Comparison of ENCODE assay signal across 8 cellular contexts in genomic region chr10:102743078-102743587, GRCh38. TPM values are rescaled to one million over a fixed set of nuclear protein-coding genes. Genes with fewer than 3 reads are reported as not detected.
DNase-seq lines count a peak whose midpoint lies in the region; ATAC-seq and TF ChIP-seq lines count a peak whose summit lies in the region.

No MANE protein-coding gene starts in this region.

- TF ChIP-seq POLR2A in gastroesophageal sphincter (IDR thresholded peaks at IDR 0.05) (no peak), erythroblast (IDR thresholded peaks at IDR 0.05; ENCODE audit: low read length) (no peak)

- H3K36me3 Mint-ChIP-seq in stimulated activated effector memory CD8-positive, alpha-beta T cell treated with anti-CD3 and anti-CD28 coated beads, Interleukin-12 subunit alpha, Interleukin-12 subunit beta, amount 100 ng/mL, for 72 hours = peaks cover 20% of the 10 kb centered on the region

- no peak for TF ChIP-seq CTCF in gastroesophageal sphincter (IDR thresholded peaks at IDR 0.05)

- peaks cover 4% of the 10 kb centered on the region for H3K9me3 Mint-ChIP-seq in stimulated activated effector memory CD8-positive, alpha-beta T cell treated with anti-CD3 and anti-CD28 coated beads, Interleukin-12 subunit alpha, Interleukin-12 subunit beta, amount 100 ng/mL, for 72 hours

- no peak for TF ChIP-seq EP300 in gastroesophageal sphincter (IDR thresholded peaks at IDR 0.05)

- WGBS in gastroesophageal sphincter (ENCODE audit: low coverage in 1 of 2), 2 donors = 28 to 35% methylated on average over 7 of the region's 7 CpGs

- ATAC-seq in gastroesophageal sphincter (no peak), HG03342 (IDR thresholded peaks at IDR 0.05; ENCODE audit: unreplicated experiment) (no peak)
- no peak for ATAC-seq in stimulated activated effector memory CD8-positive, alpha-beta T cell treated with anti-CD3 and anti-CD28 coated beads, Interleukin-12 subunit alpha, Interleukin-12 subunit beta, amount 100 ng/mL, for 72 hours

- H3K4me1 ChIP-seq in SJCRH30 (peaks cover 19% of the 10 kb centered on the region), gastroesophageal sphincter (peaks cover 0 to 34% (median 0%) of the 10 kb centered on the region in 3 donors)

- no peaks in the 10 kb centered on the region for H3K27me3 ChIP-seq in SJCRH30
- H3K27me3 ChIP-seq in gastroesophageal sphincter = no peaks in the 10 kb centered on the region

- peaks cover 39% of the 10 kb centered on the region for H3K4me1 Mint-ChIP-seq in stimulated activated effector memory CD8-positive, alpha-beta T cell treated with anti-CD3 and anti-CD28 coated beads, Interleukin-12 subunit alpha, Interleukin-12 subunit beta, amount 100 ng/mL, for 72 hours

- H3K4me3 ChIP-seq in SJCRH30 (peak overlapping the region; percentile 33), gastroesophageal sphincter (peak overlapping the region; percentile 22 to 71)

- peak overlapping the region; percentile 91 for H3K27ac Mint-ChIP-seq in stimulated activated effector memory CD8-positive, alpha-beta T cell treated with anti-CD3 and anti-CD28 coated beads, Interleukin-12 subunit alpha, Interleukin-12 subunit beta, amount 100 ng/mL, for 72 hours

- H3K9me3 ChIP-seq in SJCRH30 (replicated peaks) (no peaks in the 10 kb centered on the region), gastroesophageal sphincter (no peaks in the 10 kb centered on the region)

- H3K4me3 Mint-ChIP-seq in stimulated activated effector memory CD8-positive, alpha-beta T cell treated with anti-CD3 and anti-CD28 coated beads, Interleukin-12 subunit alpha, Interleukin-12 subunit beta, amount 100 ng/mL, for 72 hours = peak overlapping the region; percentile 81

- peak; percentile 44 for DNase-seq in NCI-H82 (lab: John Stamatoyannopoulos, UW)
- no peak for DNase-seq in NCI-H82 treated with DMSO at 0.1 percent for 48 hours (lab: John Stamatoyannopoulos, UW; ENCODE audit: unreplicated experiment)
- no peak for DNase-seq in SJCRH30
- peak in 1 of 2 donors; percentile 54 for DNase-seq in stimulated activated effector memory CD8-positive, alpha-beta T cell treated with anti-CD3 and anti-CD28 coated beads, Interleukin-12 subunit alpha, Interleukin-12 subunit beta, amount 100 ng/mL, for 72 hours (ENCODE audit: low spot score in 2 of 2)
- DNase-seq in erythroblast (lab: John Stamatoyannopoulos, UW) = no peak
- no peak for DNase-seq in LoVo (ENCODE audit: low spot score)

- no peaks in the 10 kb centered on the region for H3K36me3 ChIP-seq in SJCRH30
- no peaks in the 10 kb centered on the region for H3K36me3 ChIP-seq in gastroesophageal sphincter

- H3K27ac ChIP-seq in SJCRH30 (no peak overlapping the region; the same call in 1 of the 2 replicates), gastroesophageal sphincter (peak overlapping the region in 2 of 4 donors; percentile 20 to 39)

RNA-seq across cellular contexts. Expression of gene WBP1L, which starts 0.6 kb away (rescaled TPM):
- 24.1 TPM in 2 replicates for total RNA-seq in SJCRH30 (2014; rRNA removed; shearing (Covaris generic))
- total RNA-seq in gastroesophageal sphincter = 100 to 1,000 TPM; 125 to 142 (median 132) TPM

RNA-seq across cellular contexts. Expression of gene SFXN2, which starts 28.7 kb away (rescaled TPM):
- 14.4 and 16.2 TPM in 2 replicates for total RNA-seq in SJCRH30 (2014; rRNA removed; shearing (Covaris generic))
- total RNA-seq in gastroesophageal sphincter = 1 to 10 TPM in 2 of 4 donors, under 1 TPM in 2; 0.45 to 3.2 (median 1.2) TPM

RNA-seq across cellular contexts. Expression of gene ARL3, which starts 28.9 kb away (rescaled TPM):
- 17.6 and 18.0 TPM in 2 replicates for total RNA-seq in SJCRH30 (2014; rRNA removed; shearing (Covaris generic))
- 1 to 10 TPM; 7.1 to 9.8 (median 9.1) TPM for total RNA-seq in gastroesophageal sphincter
